In genomic region chr11:62001450-62002178, GRCh38 we compare ENCODE assay signal across 11 cellular contexts.
DNase-seq lines count a peak whose midpoint lies in the region; ATAC-seq and TF ChIP-seq lines count a peak whose summit lies in the region.
"Had no signal": no experiment of that assay in that cellular context is flagged by ENCODE, and none has a peak within 500 bp of the region (broad histone marks: within the 10 kb centered on the region; RNA-seq: fewer than 3 reads in every experiment).

No MANE protein-coding gene starts in this region.

- peak overlapping the region in 1 of 2 donors; percentile 43 for H3K9ac ChIP-seq in mucosa of rectum (ENCODE audit: low read depth in 1 of 2, low read length in 2 of 2)

- H3K27me3 Mint-ChIP-seq in stimulated activated naive CD8-positive, alpha-beta T cell treated with anti-CD3 and anti-CD28 coated beads, Interleukin-15, amount 100 ng/mL, for 72 hours = no peaks in the 10 kb centered on the region

- peak overlapping the region; percentile 21 to 48 for H3K27ac Mint-ChIP-seq in stimulated activated naive CD8-positive, alpha-beta T cell treated with anti-CD3 and anti-CD28 coated beads, Interleukin-15, amount 100 ng/mL, for 72 hours
- H3K27ac Mint-ChIP-seq: HFFc6 had no signal

- no peaks in the 10 kb centered on the region for H3K36me3 ChIP-seq in mucosa of rectum (ENCODE audit: control insufficient read depth in 2 of 2, insufficient read depth in 2 of 2, low read length in 2 of 2)

- ATAC-seq in stimulated activated naive CD8-positive, alpha-beta T cell treated with anti-CD3 and anti-CD28 coated beads, Interleukin-15, amount 100 ng/mL, for 72 hours = no peak
- ATAC-seq in stimulated activated naive CD8-positive, alpha-beta T cell treated with anti-CD3 and anti-CD28 coated beads, Interleukin-15, Interleukin-2, amounts not matched to agents 100 U/mL and 50 U/mL, for 24 hours = no peak
- no peak for ATAC-seq in GM18505 (IDR thresholded peaks at IDR 0.05; ENCODE audit: unreplicated experiment)

- peaks cover 0 to 4% of the 10 kb centered on the region in 2 donors for H3K9me3 ChIP-seq in mucosa of rectum (ENCODE audit: control insufficient read depth in 2 of 2, low read length in 2 of 2)

- no peaks in the 10 kb centered on the region for H3K4me1 Mint-ChIP-seq in stimulated activated naive CD8-positive, alpha-beta T cell treated with anti-CD3 and anti-CD28 coated beads, Interleukin-15, amount 100 ng/mL, for 72 hours

- peaks cover 14 to 17% of the 10 kb centered on the region in 2 donors for H3K4me1 ChIP-seq in mucosa of rectum (ENCODE audit: control insufficient read depth in 2 of 2, insufficient read depth in 2 of 2, low read length in 2 of 2)

- TF ChIP-seq POLR2A in GM18505 (IDR thresholded peaks at IDR 0.05; ENCODE audit: borderline replicate concordance, extremely low read depth, insufficient read depth, insufficient read length) = no peak

- peak overlapping the region; percentile 35 to 54 for H3K27ac ChIP-seq in mucosa of rectum (ENCODE audit: low read depth in 2 of 2, low read length in 2 of 2)

- H3K9me3 Mint-ChIP-seq in stimulated activated naive CD8-positive, alpha-beta T cell treated with anti-CD3 and anti-CD28 coated beads, Interleukin-15, amount 100 ng/mL, for 72 hours = peaks cover 7 to 10% of the 10 kb centered on the region in 2 donors

- H3K27me3 ChIP-seq in mucosa of rectum (ENCODE audit: control insufficient read depth in 2 of 2, insufficient read depth in 2 of 2, low read length in 2 of 2) = no peaks in the 10 kb centered on the region

- no peak overlapping the region for H3K4me3 Mint-ChIP-seq in stimulated activated naive CD8-positive, alpha-beta T cell treated with anti-CD3 and anti-CD28 coated beads, Interleukin-15, amount 100 ng/mL, for 72 hours
- H3K4me3 Mint-ChIP-seq: HFFc6 had no signal

- DNase-seq in stimulated activated naive CD8-positive, alpha-beta T cell treated with anti-CD3 and anti-CD28 coated beads, Interleukin-15, amount 100 ng/mL, for 72 hours = no peak
- no peak for DNase-seq in stimulated activated naive CD8-positive, alpha-beta T cell treated with anti-CD3 and anti-CD28 coated beads, Interleukin-15, Interleukin-2, amounts not matched to agents 100 U/mL and 50 U/mL, for 24 hours
- DNase-seq in fibroblast of gingiva (ENCODE audit: low read depth) (peak; percentile 23), RPMI8226 (no peak), activated gamma-delta T cell (lab: John Stamatoyannopoulos, UW) (no peak), HCEC 1CT (no peak)
- DNase-seq: activated CD4-positive, alpha-beta T cell treated with anti-CD3 and anti-CD28 coated beads for 1 hour; HFFc6; NCI-H1694 treated with DMSO at 0.1 percent for 48 hours had no signal

- no peak overlapping the region for H3K4me3 ChIP-seq in mucosa of rectum (ENCODE audit: low read length in 2 of 2)
